8 cellular contexts compared by ENCODE assay signal in genomic region chr1:211327341-211327921, GRCh38. TPM values are rescaled to one million over a fixed set of nuclear protein-coding genes. Genes with fewer than 3 reads are reported as not detected.
DNase-seq lines count a peak whose midpoint lies in the region; ATAC-seq and TF ChIP-seq lines count a peak whose summit lies in the region.

No MANE protein-coding gene starts in this region.

- peak overlapping the region; percentile 94 for H3K27ac Mint-ChIP-seq in stimulated activated naive CD8-positive, alpha-beta T cell treated with anti-CD3 and anti-CD28 coated beads, Interleukin-15, Interleukin-2, amounts not matched to agents 100 ng/mL and 50 ng/mL, for 24 hours
- H3K27ac Mint-ChIP-seq in memory B cell: peak overlapping the region; percentile 98

- H3K36me3 ChIP-seq in RWPE2 (ENCODE audit: low read depth) (no peaks in the 10 kb centered on the region), urinary bladder (ENCODE audit: insufficient read depth) (no peaks in the 10 kb centered on the region)

- no peaks in the 10 kb centered on the region for H3K27me3 Mint-ChIP-seq in stimulated activated naive CD8-positive, alpha-beta T cell treated with anti-CD3 and anti-CD28 coated beads, Interleukin-15, Interleukin-2, amounts not matched to agents 100 ng/mL and 50 ng/mL, for 24 hours
- no peaks in the 10 kb centered on the region for H3K27me3 Mint-ChIP-seq in memory B cell

- no peak for DNase-seq in stimulated activated naive CD8-positive, alpha-beta T cell treated with anti-CD3 and anti-CD28 coated beads, Interleukin-15, Interleukin-2, amounts not matched to agents 100 U/mL and 50 U/mL, for 24 hours
- DNase-seq in RWPE2 (ENCODE audit: low spot score) (no peak), choroid plexus epithelial cell (ENCODE audit: low read depth) (peak; percentile 78), memory B cell (ENCODE audit: low spot score in 2 of 2) (peak in 1 of 2 donors; percentile 41), NCI-H2196 treated with DMSO at 0.1 percent for 48 hours (lab: John Stamatoyannopoulos, UW; ENCODE audit: unreplicated experiment) (no peak)

- no peak for ATAC-seq in stimulated activated naive CD8-positive, alpha-beta T cell treated with anti-CD3 and anti-CD28 coated beads, Interleukin-15, Interleukin-2, amounts not matched to agents 100 U/mL and 50 U/mL, for 24 hours
- ATAC-seq in HG02852 (IDR thresholded peaks at IDR 0.05; ENCODE audit: unreplicated experiment): peak; percentile 33
- ATAC-seq in RWPE2 (ENCODE audit: low read depth): peak; percentile 40
- peak; percentile 21 for ATAC-seq in memory B cell (ENCODE audit: low read depth)

- WGBS in urinary bladder: 4% methylated on average over 16 of the region's 16 CpGs

- H3K4me1 Mint-ChIP-seq in stimulated activated naive CD8-positive, alpha-beta T cell treated with anti-CD3 and anti-CD28 coated beads, Interleukin-15, Interleukin-2, amounts not matched to agents 100 ng/mL and 50 ng/mL, for 24 hours (ENCODE audit: low read depth): peaks cover 84% of the 10 kb centered on the region
- H3K4me1 Mint-ChIP-seq in memory B cell: peaks cover 60% of the 10 kb centered on the region

- peak overlapping the region; percentile 82 for H3K4me3 Mint-ChIP-seq in stimulated activated naive CD8-positive, alpha-beta T cell treated with anti-CD3 and anti-CD28 coated beads, Interleukin-15, Interleukin-2, amounts not matched to agents 100 ng/mL and 50 ng/mL, for 24 hours
- peak overlapping the region; percentile 96 for H3K4me3 Mint-ChIP-seq in memory B cell

- TF ChIP-seq CTCF in RWPE2 (IDR thresholded peaks at IDR 0.05; ENCODE audit: poor library complexity, severe bottlenecking): no peak
- TF ChIP-seq CTCF in choroid plexus epithelial cell (conservative IDR thresholded peaks at IDR 0.05; ENCODE audit: low read depth, low read length): no peak

- H3K27ac ChIP-seq in RWPE2 (ENCODE audit: poor library complexity, severe bottlenecking): no peak overlapping the region
- peak overlapping the region; percentile 87 for H3K27ac ChIP-seq in urinary bladder (ENCODE audit: low read depth)

- peaks cover 23% of the 10 kb centered on the region for H3K36me3 Mint-ChIP-seq in stimulated activated naive CD8-positive, alpha-beta T cell treated with anti-CD3 and anti-CD28 coated beads, Interleukin-15, Interleukin-2, amounts not matched to agents 100 ng/mL and 50 ng/mL, for 24 hours (ENCODE audit: low read depth)
- H3K36me3 Mint-ChIP-seq in memory B cell: peaks cover 12% of the 10 kb centered on the region

- no peaks in the 10 kb centered on the region for H3K9me3 Mint-ChIP-seq in stimulated activated naive CD8-positive, alpha-beta T cell treated with anti-CD3 and anti-CD28 coated beads, Interleukin-15, Interleukin-2, amounts not matched to agents 100 ng/mL and 50 ng/mL, for 24 hours
- H3K9me3 Mint-ChIP-seq in memory B cell: no peaks in the 10 kb centered on the region

- no peaks in the 10 kb centered on the region for H3K4me1 ChIP-seq in RWPE2 (ENCODE audit: insufficient read depth, poor library complexity, severe bottlenecking)
- peaks cover 3% of the 10 kb centered on the region for H3K4me1 ChIP-seq in urinary bladder (ENCODE audit: insufficient read depth)

- H3K9me3 ChIP-seq in RWPE2 (ENCODE audit: severe bottlenecking): no peaks in the 10 kb centered on the region

- peak overlapping the region; percentile 58 for H3K4me3 ChIP-seq in RWPE2 (ENCODE audit: severe bottlenecking)
- peak overlapping the region; percentile 81 for H3K4me3 ChIP-seq in choroid plexus epithelial cell (ENCODE audit: low read depth, low read length)
- H3K4me3 ChIP-seq in urinary bladder (ENCODE audit: low read depth, low read length): peak overlapping the region; percentile 85

- H3K27me3 ChIP-seq in RWPE2 (ENCODE audit: insufficient read depth, poor library complexity, severe bottlenecking): no peaks in the 10 kb centered on the region

RNA-seq across cellular contexts. Expression of gene TRAF5, which starts 0.8 kb away (rescaled TPM):
- 63.8 TPM for total RNA-seq in urinary bladder
- 20.0 TPM for polyA plus RNA-seq in urinary bladder
